14 cellular contexts compared by ENCODE assay signal in genomic region chr6:133774356-133774755, GRCh38.
A peak's percentile ranks its signal among the peaks of the same experiment; 100 is the strongest.
DNase-seq lines count a peak whose midpoint lies in the region; TF ChIP-seq lines count a peak whose summit lies in the region.
"Had no signal": no experiment of that assay in that cellular context is flagged by ENCODE, and none has a peak within 500 bp of the region (broad histone marks: within the 10 kb centered on the region; RNA-seq: fewer than 3 reads in every experiment).

No MANE protein-coding gene starts in this region.

- no peaks in the 10 kb centered on the region for H3K27me3 ChIP-seq in mesenchymal stem cell (ENCODE audit: control insufficient read depth in 1 of 2, insufficient read depth in 1 of 2, low read length in 2 of 2)

- peak overlapping the region; percentile 72 for H3K9ac ChIP-seq in mesenchymal stem cell (ENCODE audit: low read length)

- no peak overlapping the region for H4K8ac ChIP-seq in mesenchymal stem cell (ENCODE audit: low read length)

- in situ Hi-C loops in astrocyte of the spinal cord (cut with HindIII; ENCODE audit: low sequenced_read_pairs), result no loop called here

- no peak overlapping the region for H2BK120ac ChIP-seq in mesenchymal stem cell (ENCODE audit: low read depth, low read length)

- peak; percentile 45 for DNase-seq in Daoy (ENCODE audit: low read depth)
- peak; percentile 85 for DNase-seq in M059J (ENCODE audit: low read depth)
- peak; percentile 48 for DNase-seq in astrocyte of the spinal cord (ENCODE audit: low read depth, low spot score)
- DNase-seq in mesenchymal stem cell, result peak; percentile 68
- no peak for DNase-seq in NCI-H510A treated with DMSO at 0.1 percent for 48 hours (lab: John Stamatoyannopoulos, UW)
- DNase-seq in T-helper 9 cell, result no peak
- DNase-seq in NCI-H128 (lab: John Stamatoyannopoulos, UW; ENCODE audit: unreplicated experiment), result no peak
- no peak for DNase-seq in posterior cingulate gyrus
- DNase-seq: activated CD8-positive, alpha-beta T cell treated with anti-CD3 and anti-CD28 coated beads for 36 hours; activated naive CD4-positive, alpha-beta T cell; hypothalamus; mesendoderm; NCI-H1048; NCI-H69 had no signal

- H3K4me1 ChIP-seq in mesenchymal stem cell (ENCODE audit: control insufficient read depth, insufficient read depth, low read depth, low read length), result no peaks in the 10 kb centered on the region

- H3K18ac ChIP-seq in mesenchymal stem cell (ENCODE audit: low read depth in 1 of 2, low read length in 2 of 2), result no peak overlapping the region

- H2BK5ac ChIP-seq in mesenchymal stem cell (ENCODE audit: low read depth, low read length, poor library complexity, severe bottlenecking), result no peak overlapping the region

- intact Hi-C loops in posterior cingulate gyrus (cut with DNase I), result no loop called here

- H3K4me3 ChIP-seq in astrocyte of the spinal cord (ENCODE audit: low read depth, low read length) (no peak overlapping the region), mesenchymal stem cell (ENCODE audit: insufficient read depth in 1 of 2, low read depth in 1 of 2, low read length in 2 of 2) (no peak overlapping the region)

- no peak overlapping the region for H2BK15ac ChIP-seq in mesenchymal stem cell (ENCODE audit: low read depth, poor library complexity, severe bottlenecking)

- H3K4me2 ChIP-seq in mesenchymal stem cell (ENCODE audit: low read length, poor library complexity, severe bottlenecking), result no peak overlapping the region

- no peak overlapping the region for H3K14ac ChIP-seq in mesenchymal stem cell (ENCODE audit: low read length in 2 of 2)

- no peaks in the 10 kb centered on the region for H3K36me3 ChIP-seq in mesenchymal stem cell (ENCODE audit: control insufficient read depth in 1 of 2, insufficient read depth in 2 of 2, low read depth in 1 of 2, low read length in 2 of 2)

- H3K27ac ChIP-seq in mesenchymal stem cell (ENCODE audit: low read length, poor library complexity, severe bottlenecking), result no peak overlapping the region

- H3K9me3 ChIP-seq in mesenchymal stem cell (ENCODE audit: control insufficient read depth, low read length), result peaks cover 9% of the 10 kb centered on the region

- no peak overlapping the region for H3K23ac ChIP-seq in mesenchymal stem cell (ENCODE audit: low read length in 2 of 2)

- H3K79me1 ChIP-seq in mesenchymal stem cell (replicated peaks; ENCODE audit: low read length, poor library complexity, severe bottlenecking), result no peaks in the 10 kb centered on the region

- no peak for TF ChIP-seq CTCF in astrocyte of the spinal cord (IDR thresholded peaks at IDR 0.05; ENCODE audit: low read depth, low read length)

- H4K91ac ChIP-seq in mesenchymal stem cell (ENCODE audit: low read length), result no peak overlapping the region

- 92% methylated on average over 1 of the region's 2 CpGs for WGBS in mesenchymal stem cell

- peak overlapping the region in 1 of 2 experiments; percentile 13 for H3K4ac ChIP-seq in mesenchymal stem cell (ENCODE audit: low read depth in 1 of 2, low read length in 2 of 2)

- no peak overlapping the region for H2AK5ac ChIP-seq in mesenchymal stem cell (ENCODE audit: low read length, severe bottlenecking)

- no peak overlapping the region for H2BK12ac ChIP-seq in mesenchymal stem cell (ENCODE audit: low read length in 2 of 2)

- H2AFZ ChIP-seq in mesenchymal stem cell (ENCODE audit: low read depth, low read length), result no peak overlapping the region

Comparison
In these comparisons a context has a peak if more than half of its experiments do, and no peak if none do; other contexts are left out.
1. DNase-seq: peak in Daoy (single experiment), M059J (single experiment), astrocyte of the spinal cord (single experiment) and mesenchymal stem cell (single experiment); none in NCI-H510A treated with DMSO at 0.1 percent for 48 hours (single experiment), T-helper 9 cell (single experiment), NCI-H128 (single experiment) and posterior cingulate gyrus (0 of 10).